1 cellular context compared by ENCODE assay signal in genomic region chr19:1271528-1272422, GRCh38.
TF ChIP-seq lines count a peak whose summit lies in the region.

No MANE protein-coding gene starts in this region.

TF ChIP-seq in K562, 482 proteins besides CTCF, POLR2A, EP300 and RAD21 (continued from another document and continues in another):
- TF ChIP-seq CREBBP (IDR thresholded peaks at IDR 0.05; ENCODE audit: low read depth, low read length) (no peak), GTF3C2 (IDR thresholded peaks at IDR 0.05; ENCODE audit: borderline replicate concordance, extremely low read depth, insufficient read length) (no peak), GATA2 (CRISPR knock-in tag; IDR thresholded peaks at IDR 0.05) (no peak), ARNT (IDR thresholded peaks at IDR 0.05) (no peak), PCBP2 (IDR thresholded peaks at IDR 0.05; ENCODE audit: low read depth, low read length, poor library complexity, severe bottlenecking) (no peak), MED1 (CRISPR knock-in tag; IDR thresholded peaks at IDR 0.05; ENCODE audit: borderline replicate concordance) (no peak), GABPA (tag; conservative IDR thresholded peaks at IDR 0.05; ENCODE audit: low read depth) (no peak), TGIF2 (CRISPR knock-in tag; IDR thresholded peaks at IDR 0.05) (no peak), ESRRB (CRISPR knock-in tag; IDR thresholded peaks at IDR 0.05; ENCODE audit: borderline replicate concordance) (no peak), KLF13 (tag; IDR thresholded peaks at IDR 0.05; ENCODE audit: borderline replicate concordance, low read depth) (no peak), BRF2 (IDR thresholded peaks at IDR 0.05; ENCODE audit: borderline replicate concordance, insufficient read depth, insufficient read length) (no peak), ZNF324 (CRISPR knock-in tag; IDR thresholded peaks at IDR 0.05) (no peak), HBP1 (CRISPR knock-in tag; IDR thresholded peaks at IDR 0.05) (no peak), LCOR (CRISPR knock-in tag; IDR thresholded peaks at IDR 0.05) (no peak), SMC3 (conservative IDR thresholded peaks at IDR 0.05; ENCODE audit: insufficient read depth, low read depth, low read length) (no peak), MTF1 (CRISPR knock-in tag; IDR thresholded peaks at IDR 0.05; ENCODE audit: borderline replicate concordance) (no peak), CREM (IDR thresholded peaks at IDR 0.05; ENCODE audit: low read depth) (no peak), E2F8 (IDR thresholded peaks at IDR 0.05; ENCODE audit: low read depth, partially characterized antibody) (no peak), HMBOX1 (IDR thresholded peaks at IDR 0.05) (no peak), JUN (IDR thresholded peaks at IDR 0.05; ENCODE audit: borderline replicate concordance, low read depth, low read length) (no peak), JUN (CRISPR knock-in tag; IDR thresholded peaks at IDR 0.05; ENCODE audit: borderline replicate concordance) (no peak), SNAPC5 (CRISPR knock-in tag; IDR thresholded peaks at IDR 0.05) (no peak), RUNX1 (IDR thresholded peaks at IDR 0.05; ENCODE audit: low read depth) (no peak), PRDM10 (IDR thresholded peaks at IDR 0.05; ENCODE audit: partially characterized antibody) (no peak), POLR2AphosphoS2 (IDR thresholded peaks at IDR 0.05; ENCODE audit: low read length) (no peak), DEAF1 (CRISPR knock-in tag; IDR thresholded peaks at IDR 0.05) (no peak), SLC30A9 (CRISPR knock-in tag; IDR thresholded peaks at IDR 0.05) (no peak), HDAC8 (tag; IDR thresholded peaks at IDR 0.05) (no peak), GTF2A2 (tag; IDR thresholded peaks at IDR 0.05) (no peak), SMARCA5 (IDR thresholded peaks at IDR 0.05) (no peak), CEBPB (tag; IDR thresholded peaks at IDR 0.05) (no peak), STAG1 (CRISPR knock-in tag; IDR thresholded peaks at IDR 0.05; ENCODE audit: borderline replicate concordance) (no peak), ZNF740 (CRISPR knock-in tag; IDR thresholded peaks at IDR 0.05) (peak; percentile 80), ZNF740 (tag; IDR thresholded peaks at IDR 0.05) (0 out of 4 replicates have a peak, but pooled peaks of 1 of the 2 experiments have one; percentile 31), HDAC1 (IDR thresholded peaks at IDR 0.05) (no peak), ETV6 (IDR thresholded peaks at IDR 0.05; ENCODE audit: borderline replicate concordance in 1 of 2, low read depth in 2 of 2, low read length in 1 of 2) (no peak), ETV6 (CRISPR knock-in tag; IDR thresholded peaks at IDR 0.05; ENCODE audit: borderline replicate concordance) (no peak), CBX2 (IDR thresholded peaks at IDR 0.05; ENCODE audit: insufficient read depth, low read length, poor library complexity, severe bottlenecking) (no peak), KLF16 (IDR thresholded peaks at IDR 0.05) (no peak), TFAM (CRISPR knock-in tag; conservative IDR thresholded peaks at IDR 0.05) (no peak), PKNOX1 (IDR thresholded peaks at IDR 0.05) (no peak), U2AF2 (optimal IDR thresholded peaks at IDR 0.05; ENCODE audit: low read depth, low read length) (no peak), ZBTB17 (CRISPR knock-in tag; IDR thresholded peaks at IDR 0.05) (0 out of 2 replicates have a peak, but pooled peaks have one; percentile 7), SUPT5H (IDR thresholded peaks at IDR 0.05) (0 out of 2 replicates have a peak, but pooled peaks have one; percentile 2), FOXM1 (IDR thresholded peaks at IDR 0.05; ENCODE audit: low read depth) (no peak), FOXM1 (CRISPR knock-in tag; IDR thresholded peaks at IDR 0.05; ENCODE audit: low read depth) (no peak), ARID1B (IDR thresholded peaks at IDR 0.05) (no peak), HEY1 (CRISPR knock-in tag; IDR thresholded peaks at IDR 0.05; ENCODE audit: borderline replicate concordance) (no peak), FUS (optimal IDR thresholded peaks at IDR 0.05; ENCODE audit: low read depth, low read length) (no peak), POLR2B (IDR thresholded peaks at IDR 0.05; ENCODE audit: low read depth, partially characterized antibody) (no peak), HOXB6 (CRISPR knock-in tag; IDR thresholded peaks at IDR 0.05; ENCODE audit: borderline replicate concordance) (no peak), ZNF644 (tag; IDR thresholded peaks at IDR 0.05; ENCODE audit: low read depth) (no peak), HLTF (IDR thresholded peaks at IDR 0.05) (no peak), BACH1 (tag; IDR thresholded peaks at IDR 0.05) (no peak), BCOR (IDR thresholded peaks at IDR 0.05) (no peak), ILF3 (IDR thresholded peaks at IDR 0.05; ENCODE audit: borderline replicate concordance) (no peak)
